17 cellular contexts compared by ENCODE assay signal in genomic region chr3:123330441-123330991, GRCh38.
DNase-seq lines count a peak whose midpoint lies in the region; ATAC-seq and TF ChIP-seq lines count a peak whose summit lies in the region.
"Had no signal": no experiment of that assay in that cellular context is flagged by ENCODE, and none has a peak within 500 bp of the region (broad histone marks: within the 10 kb centered on the region; RNA-seq: fewer than 3 reads in every experiment).

No MANE protein-coding gene starts in this region.

- no peak overlapping the region for H3K27ac Mint-ChIP-seq in activated CD4-positive, alpha-beta T cell treated with anti-CD3 and anti-CD28 coated beads, Interleukin-2, amount 10 ng/mL, durations not matched to agents 24 days and 14 days
- H3K27ac Mint-ChIP-seq: activated naive CD4-positive, alpha-beta T cell treated with anti-CD3 and anti-CD28 coated beads, Interleukin-2, amount 10 ng/mL, durations not matched to agents 7 days and 5 days; HFFc6 had no signal

- H3K27me3 Mint-ChIP-seq in activated CD4-positive, alpha-beta T cell treated with anti-CD3 and anti-CD28 coated beads, Interleukin-2, amount 10 ng/mL, durations not matched to agents 24 days and 14 days = no peaks in the 10 kb centered on the region

- H3K27me3 ChIP-seq in NT2/D1 (ENCODE audit: insufficient read depth, insufficient read length) = peaks cover 5% of the 10 kb centered on the region
- H3K27me3 ChIP-seq in heart left ventricle = no peaks in the 10 kb centered on the region
- no peaks in the 10 kb centered on the region for H3K27me3 ChIP-seq in ovary
- H3K27me3 ChIP-seq in transverse colon = no peaks in the 10 kb centered on the region
- H3K27me3 ChIP-seq: BE2C had no signal

- H3K4me1 Mint-ChIP-seq in activated CD4-positive, alpha-beta T cell treated with anti-CD3 and anti-CD28 coated beads, Interleukin-2, amount 10 ng/mL, durations not matched to agents 24 days and 14 days = peaks cover 6% of the 10 kb centered on the region

- TF ChIP-seq CTCF in heart left ventricle (IDR thresholded peaks at IDR 0.05) = no peak
- no peak for TF ChIP-seq CTCF in ovary (IDR thresholded peaks at IDR 0.05)
- no peak for TF ChIP-seq CTCF in transverse colon (IDR thresholded peaks at IDR 0.05)

- H3K9ac ChIP-seq in NT2/D1 (ENCODE audit: insufficient read length, low read depth) = peak overlapping the region; percentile 17

- H3K36me3 Mint-ChIP-seq in activated CD4-positive, alpha-beta T cell treated with anti-CD3 and anti-CD28 coated beads, Interleukin-2, amount 10 ng/mL, durations not matched to agents 24 days and 14 days (ENCODE audit: low read depth) = no peaks in the 10 kb centered on the region
- H3K36me3 Mint-ChIP-seq: activated naive CD4-positive, alpha-beta T cell treated with anti-CD3 and anti-CD28 coated beads, Interleukin-2, amount 10 ng/mL, durations not matched to agents 7 days and 5 days had no signal

- WGBS in heart left ventricle, 4 donors = 25 to 39% (median 36%) methylated on average over 14 to 15 of the region's 15 CpGs
- WGBS in ovary, 3 donors = 12 to 20% (median 16%) methylated on average over 15 of the region's 15 CpGs
- WGBS in transverse colon (ENCODE audit: low coverage in 1 of 2), 2 donors = 62 to 87% methylated on average over 3 to 15 of the region's 15 CpGs

- intact Hi-C loops in heart left ventricle (cut with DNase I) (loop anchor here in 4 of 10 donors (1.0 to 5.0 kb wide), 5 partner anchors 42 to 159 kb away; partner anchors contain the start of gene ADCY5 (in 3 of the 4)), ovary (cut with DNase I) (loop anchor here in 2 of 4 donors (2.0 to 5.0 kb wide), 2 partner anchors 117 to 120 kb away; partner anchors contain the start of gene ADCY5 (in 1 of the 2)), transverse colon (cut with DNase I; ENCODE audit: low total_unique reads) (loop anchor here (5.0 kb wide), 1 partner anchor 117 kb away; the partner anchor contains the start of gene ADCY5)
- intact Hi-C loops in activated CD4-positive, alpha-beta T cell treated with anti-CD3 and anti-CD28 coated beads, Interleukin-2, amount 10 ng/mL, durations not matched to agents 24 days and 14 days (cut with micrococcal nuclease) = no loop called here

- TF ChIP-seq EP300 in ovary (IDR thresholded peaks at IDR 0.05) = no peak
- TF ChIP-seq EP300 in transverse colon (IDR thresholded peaks at IDR 0.05; ENCODE audit: low read depth) = no peak

- H3K9me3 ChIP-seq in NT2/D1 (ENCODE audit: insufficient read depth, low read length) (no peaks in the 10 kb centered on the region), heart left ventricle (no peaks in the 10 kb centered on the region), ovary (no peaks in the 10 kb centered on the region), transverse colon (no peaks in the 10 kb centered on the region)
- H3K9me3 ChIP-seq: BE2C had no signal

- no peak overlapping the region for H3K4me3 Mint-ChIP-seq in activated CD4-positive, alpha-beta T cell treated with anti-CD3 and anti-CD28 coated beads, Interleukin-2, amount 10 ng/mL, durations not matched to agents 24 days and 14 days
- H3K4me3 Mint-ChIP-seq: activated naive CD4-positive, alpha-beta T cell treated with anti-CD3 and anti-CD28 coated beads, Interleukin-2, amount 10 ng/mL, durations not matched to agents 7 days and 5 days; HFFc6 had no signal

- no peak for TF ChIP-seq POLR2A in heart left ventricle (IDR thresholded peaks at IDR 0.05)
- TF ChIP-seq POLR2A in ovary (IDR thresholded peaks at IDR 0.05) = no peak
- TF ChIP-seq POLR2A in transverse colon (IDR thresholded peaks at IDR 0.05) = no peak

- DNase-seq in NT2/D1 (ENCODE audit: low read depth, low spot score) (no peak), heart left ventricle (peak; percentile 63 to 76 (median 74)), ovary (peak; percentile 55 to 74 (median 63)), transverse colon (peak; percentile 18)
- DNase-seq in activated CD4-positive, alpha-beta T cell treated with anti-CD3 and anti-CD28 coated beads, Interleukin-2, amount 10 ng/mL, durations not matched to agents 24 days and 14 days = no peak
- DNase-seq: activated CD4-positive, CD25-positive, alpha-beta regulatory T cell treated with anti-CD3 and anti-CD28 coated beads, Interleukin-2, amount 50 U/mL, for 72 hours; activated CD8-positive, alpha-beta memory T cell treated with anti-CD3 and anti-CD28 coated beads, Interleukin-2, amount 50 U/mL, for 48 hours; activated naive CD4-positive, alpha-beta T cell treated with anti-CD3 and anti-CD28 coated beads, Interleukin-2, amount 10 ng/mL, durations not matched to agents 7 days and 5 days; BE2C; DND-41; foreskin fibroblast; HFFc6; NCI-H524 treated with DMSO at 0.1 percent for 48 hours; stimulated activated CD4-positive, alpha-beta T cell treated with anti-CD3 and anti-CD28 coated beads, Interleukin-4, amount 100 ng/mL, for 4 hours had no signal

- ATAC-seq in heart left ventricle (peak; percentile 18 to 47 (median 26)), GM18517 (IDR thresholded peaks at IDR 0.05; ENCODE audit: unreplicated experiment) (no peak), GM18520 (IDR thresholded peaks at IDR 0.05; ENCODE audit: unreplicated experiment) (no peak), GM19467 (IDR thresholded peaks at IDR 0.05; ENCODE audit: unreplicated experiment) (no peak)

- H3K36me3 ChIP-seq in NT2/D1 (ENCODE audit: insufficient read depth, insufficient read length, low read length) (no peaks in the 10 kb centered on the region), heart left ventricle (peaks cover 0 to 19% (median 0%) of the 10 kb centered on the region in 9 donors), ovary (no peaks in the 10 kb centered on the region), transverse colon (no peaks in the 10 kb centered on the region)
- H3K36me3 ChIP-seq: BE2C had no signal

- H3K4me1 ChIP-seq in NT2/D1 (ENCODE audit: insufficient read depth, insufficient read length) (peaks cover 19% of the 10 kb centered on the region), heart left ventricle (peaks cover 0 to 91% (median 33%) of the 10 kb centered on the region in 12 donors), ovary (ENCODE audit: insufficient read depth) (peaks cover 16% of the 10 kb centered on the region), transverse colon (peaks cover 0 to 15% (median 6%) of the 10 kb centered on the region in 4 donors)
- H3K4me1 ChIP-seq: BE2C had no signal

- H3K27ac ChIP-seq in heart left ventricle (peak overlapping the region; percentile 72 to 97 (median 88)), ovary (peak overlapping the region; percentile 62 to 75), transverse colon (peak overlapping the region; percentile 42 to 80 (median 68))

- in situ Hi-C loops in transverse colon (cut with MboI; ENCODE audit: low pct_ligation_motif_present in 1 of 4, low pct_unique_long_range_greater_than_20kb in 1 of 4, low sequenced_read_pairs in 3 of 4) = loop anchor here in 2 of 4 donors (10.0 to 25.0 kb wide), 2 partner anchors 154 to 157 kb away; no protein-coding TSS in a partner anchor

- H3K4me3 ChIP-seq in NT2/D1 (ENCODE audit: insufficient read length, low read depth) (no peak overlapping the region), heart left ventricle (peak overlapping the region in 1 of 12 donors; percentile 12), ovary (no peak overlapping the region), transverse colon (no peak overlapping the region)

- H3K9me3 Mint-ChIP-seq in activated CD4-positive, alpha-beta T cell treated with anti-CD3 and anti-CD28 coated beads, Interleukin-2, amount 10 ng/mL, durations not matched to agents 24 days and 14 days = no peaks in the 10 kb centered on the region
- H3K9me3 Mint-ChIP-seq: activated naive CD4-positive, alpha-beta T cell treated with anti-CD3 and anti-CD28 coated beads, Interleukin-2, amount 10 ng/mL, durations not matched to agents 7 days and 5 days; HFFc6 had no signal

Comparison
In these comparisons a context has a peak if more than half of its experiments do, and no peak if none do; other contexts are left out.
1. DNase-seq: peak in heart left ventricle (5 of 5), ovary (5 of 5) and transverse colon (single experiment); none in NT2/D1 (single experiment) and activated CD4-positive, alpha-beta T cell treated with anti-CD3 and anti-CD28 coated beads, Interleukin-2, amount 10 ng/mL, durations not matched to agents 24 days and 14 days (single experiment).
2. ATAC-seq: peak in heart left ventricle (4 of 4); none in GM18517 (single experiment), GM18520 (single experiment) and GM19467 (single experiment).
3. Peak in every context shown above with its lines, with median percentiles within 50 percentile points of each other: H3K27ac ChIP-seq.